Comparison of ENCODE assay signal across 20 cellular contexts in the genomic region with DNA sequence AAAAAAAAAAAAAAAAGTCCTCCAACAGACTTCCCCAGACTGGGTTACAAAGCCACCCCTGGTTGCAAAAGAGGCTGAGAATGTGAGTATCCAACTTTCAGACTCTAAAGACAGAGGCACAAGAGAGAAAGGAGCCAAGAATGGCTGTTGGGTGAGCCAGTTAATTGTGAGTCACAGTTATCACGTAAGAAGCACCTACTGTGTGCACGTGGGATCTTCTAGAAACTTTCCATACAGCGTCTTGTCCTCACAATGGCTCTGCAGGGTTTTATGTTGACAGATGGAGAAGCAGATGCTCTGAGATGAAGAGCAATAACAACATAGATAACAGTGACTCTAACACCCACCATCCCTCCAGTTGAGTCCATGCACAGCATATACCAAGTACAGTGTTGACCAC. TPM values are rescaled to one million over a fixed set of nuclear protein-coding genes. Genes with fewer than 3 reads are reported as not detected.
DNase-seq lines count a peak whose midpoint lies in the region; ATAC-seq and TF ChIP-seq lines count a peak whose summit lies in the region.
"Had no signal": no experiment of that assay in that cellular context is flagged by ENCODE, and none has a peak within 500 bp of the region (broad histone marks: within the 10 kb centered on the region; RNA-seq: fewer than 3 reads in every experiment).

No MANE protein-coding gene starts in this region.

- H3K27ac Mint-ChIP-seq in CD8-positive, alpha-beta T cell = peak overlapping the region; percentile 56
- peak overlapping the region; percentile 92 to 94 for H3K27ac Mint-ChIP-seq in T-cell
- peak overlapping the region; percentile 41 for H3K27ac Mint-ChIP-seq in central memory CD8-positive, alpha-beta T cell (ENCODE audit: low read depth)
- H3K27ac Mint-ChIP-seq: endodermal cell had no signal

- CTCF ChIA-PET in CD8-positive, alpha-beta T cell (lab: Charles Lee) = interaction anchor here (1.0 to 1.7 kb wide), 3 partner anchors 9 to 49 kb away, joined by 4 to 9 read pairs (median 5); no protein-coding TSS in a partner anchor
- CTCF ChIA-PET in T-cell (lab: Charles Lee) = no interaction called here

- H3K9me3 ChIP-seq in CD8-positive, alpha-beta T cell (ENCODE audit: low read length) = no peaks in the 10 kb centered on the region
- H3K9me3 ChIP-seq in sigmoid colon = no peaks in the 10 kb centered on the region
- H3K9me3 ChIP-seq: SJCRH30 had no signal

- no peak for ATAC-seq in CD8-positive, alpha-beta T cell
- ATAC-seq in T-cell (replicated peaks in 1 of 4) (no peak), HG03135 (IDR thresholded peaks at IDR 0.05; ENCODE audit: unreplicated experiment) (no peak)
- ATAC-seq in central memory CD8-positive, alpha-beta T cell (replicated peaks; ENCODE audit: extremely low read depth, poor library complexity, severe bottlenecking) = no peak
- ATAC-seq: activated CD8-positive, alpha-beta memory T cell treated with anti-CD3 and anti-CD28 coated beads, Interleukin-2, amount 10 ng/mL, durations not matched to agents 7 days and 5 days had no signal

- H3K79me2 ChIP-seq in ACC112 (ENCODE audit: control insufficient read depth, insufficient read depth, low read length, unreplicated experiment) = no peaks in the 10 kb centered on the region

- H3K4me3 ChIP-seq in ACC112 (ENCODE audit: low read depth, low read length) = no peak overlapping the region
- H3K4me3 ChIP-seq in CD8-positive, alpha-beta T cell (ENCODE audit: low read depth, low read length) = no peak overlapping the region
- H3K4me3 ChIP-seq in sigmoid colon = no peak overlapping the region
- H3K4me3 ChIP-seq: GM23248, SJCRH30 had no signal

- no peak for TF ChIP-seq POLR2A in sigmoid colon (IDR thresholded peaks at IDR 0.05)

- no peaks in the 10 kb centered on the region for H3K27me3 Mint-ChIP-seq in CD8-positive, alpha-beta T cell (ENCODE audit: low read depth)
- no peaks in the 10 kb centered on the region for H3K27me3 Mint-ChIP-seq in T-cell
- H3K27me3 Mint-ChIP-seq in central memory CD8-positive, alpha-beta T cell = no peaks in the 10 kb centered on the region
- H3K27me3 Mint-ChIP-seq: activated CD8-positive, alpha-beta memory T cell treated with anti-CD3 and anti-CD28 coated beads, Interleukin-2, amount 10 ng/mL, durations not matched to agents 7 days and 5 days had no signal

- WGBS in sigmoid colon, 2 donors = 85 to 94% methylated on average over 3 of the region's 3 CpGs

- H3K36me3 Mint-ChIP-seq in CD8-positive, alpha-beta T cell = peaks cover 37% of the 10 kb centered on the region
- H3K36me3 Mint-ChIP-seq in T-cell = peaks cover 36% of the 10 kb centered on the region
- peaks cover 13% of the 10 kb centered on the region for H3K36me3 Mint-ChIP-seq in central memory CD8-positive, alpha-beta T cell (ENCODE audit: insufficient read depth)

- H3K27me3 ChIP-seq in ACC112 (ENCODE audit: insufficient read depth, low read length) = no peaks in the 10 kb centered on the region
- no peaks in the 10 kb centered on the region for H3K27me3 ChIP-seq in CD8-positive, alpha-beta T cell (ENCODE audit: insufficient read depth, low read length)
- H3K27me3 ChIP-seq in sigmoid colon = no peaks in the 10 kb centered on the region
- H3K27me3 ChIP-seq: SJCRH30 had no signal

- POLR2A ChIA-PET in CD8-positive, alpha-beta T cell (lab: Charles Lee) = no interaction called here
- POLR2A ChIA-PET in T-cell (lab: Charles Lee) = no interaction called here

- H2AFZ ChIP-seq in ACC112 (ENCODE audit: low read length, unreplicated experiment) = no peak overlapping the region
- H2AFZ ChIP-seq: GM23248 had no signal

- no peaks in the 10 kb centered on the region for H3K9me3 Mint-ChIP-seq in CD8-positive, alpha-beta T cell
- H3K9me3 Mint-ChIP-seq in T-cell = no peaks in the 10 kb centered on the region
- H3K9me3 Mint-ChIP-seq in central memory CD8-positive, alpha-beta T cell = no peaks in the 10 kb centered on the region
- H3K9me3 Mint-ChIP-seq: endodermal cell had no signal

- H3K4me1 Mint-ChIP-seq in CD8-positive, alpha-beta T cell (ENCODE audit: low read depth) = peaks cover 37% of the 10 kb centered on the region
- peaks cover 32 to 66% (median 37%) of the 10 kb centered on the region in 3 donors for H3K4me1 Mint-ChIP-seq in T-cell
- peaks cover 39% of the 10 kb centered on the region for H3K4me1 Mint-ChIP-seq in central memory CD8-positive, alpha-beta T cell

- intact Hi-C loops in CD8-positive, alpha-beta T cell (cut with DNase I, micrococcal nuclease) = no loop called here
- intact Hi-C loops in sigmoid colon (cut with DNase I) = no loop called here

- H3K36me3 ChIP-seq in ACC112 (ENCODE audit: insufficient read depth, low read length) (peaks cover 5% of the 10 kb centered on the region; the same call in 1 of the 2 replicates), sigmoid colon (peaks cover 0 to 10% (median 1%) of the 10 kb centered on the region in 4 donors)
- H3K36me3 ChIP-seq in CD8-positive, alpha-beta T cell (ENCODE audit: insufficient read depth, low read length) = no peaks in the 10 kb centered on the region

- H3K27ac ChIP-seq in ACC112 (ENCODE audit: low read depth, low read length) (peak overlapping the region; percentile 63; the same call in 1 of the 2 replicates), sigmoid colon (no peak overlapping the region)
- no peak overlapping the region for H3K27ac ChIP-seq in CD8-positive, alpha-beta T cell (ENCODE audit: low read depth, low read length)
- H3K27ac ChIP-seq: GM23248, SJCRH30 had no signal

- no peak overlapping the region for H3K4me3 Mint-ChIP-seq in CD8-positive, alpha-beta T cell
- no peak overlapping the region for H3K4me3 Mint-ChIP-seq in T-cell
- H3K4me3 Mint-ChIP-seq in central memory CD8-positive, alpha-beta T cell = no peak overlapping the region
- H3K4me3 Mint-ChIP-seq: activated CD8-positive, alpha-beta memory T cell treated with anti-CD3 and anti-CD28 coated beads, Interleukin-2, amount 10 ng/mL, durations not matched to agents 7 days and 5 days; endodermal cell had no signal

- TF ChIP-seq CTCF in CD8-positive, alpha-beta T cell (IDR thresholded peaks at IDR 0.05) = no peak
- no peak for TF ChIP-seq CTCF in sigmoid colon (IDR thresholded peaks at IDR 0.05)

- peaks cover 51% of the 10 kb centered on the region for H3K4me1 ChIP-seq in ACC112 (ENCODE audit: control insufficient read depth, insufficient read depth, low read length, unreplicated experiment)
- peaks cover 32% of the 10 kb centered on the region for H3K4me1 ChIP-seq in CD8-positive, alpha-beta T cell (ENCODE audit: insufficient read depth, low read length)
- H3K4me1 ChIP-seq in sigmoid colon = peaks cover 0 to 63% (median 44%) of the 10 kb centered on the region in 4 donors

- TF ChIP-seq EP300 in sigmoid colon (IDR thresholded peaks at IDR 0.05) = no peak

- no peak for DNase-seq in CD8-positive, alpha-beta T cell
- DNase-seq in T-cell (no peak), sigmoid colon (no peak), OCI-M1 (lab: John Stamatoyannopoulos, UW) (no peak), NCI-H2196 (lab: John Stamatoyannopoulos, UW; ENCODE audit: unreplicated experiment) (no peak)
- no peak for DNase-seq in central memory CD8-positive, alpha-beta T cell (ENCODE audit: low spot score in 2 of 2)
- DNase-seq: activated CD4-positive, CD25-positive, alpha-beta regulatory T cell; activated CD8-positive, alpha-beta memory T cell treated with anti-CD3 and anti-CD28 coated beads, Interleukin-2, amount 10 ng/mL, durations not matched to agents 7 days and 5 days; activated gamma-delta T cell treated with Interleukin-2 at 50 U/mL for 16 hours; Calu3; endodermal cell; GM23248; head of caudate nucleus; NCI-H1092; NCI-H774; nucleus accumbens; retina; SJCRH30 had no signal

RNA-seq across cellular contexts. Expression of a gene that starts 41.0 kb away (rescaled TPM):
- 10 to 100 TPM; 28.1 to 32.4 TPM for total RNA-seq in CD8-positive, alpha-beta T cell
- 10 to 100 TPM; 53.4 to 99.6 (median 69.0) TPM for total RNA-seq in T-cell
- total RNA-seq in sigmoid colon = 10 to 100 TPM in 3 of 4 donors, 1 to 10 TPM in 1; 8.7 to 23.3 (median 16.8) TPM
- polyA plus RNA-seq in sigmoid colon = 10 to 100 TPM in 1 of 3 donors, 1 to 10 TPM in 2; 4.2 to 67.4 (median 6.0) TPM

Comparison
In these comparisons a context has a peak if more than half of its experiments do, and no peak if none do; other contexts are left out.
1. H3K27ac Mint-ChIP-seq: peak in every context shown above with its lines; median percentile 93 in T-cell; 56 in CD8-positive, alpha-beta T cell; 41 in central memory CD8-positive, alpha-beta T cell.